In genomic region chr1:17539526-17540254, GRCh38 we compare ENCODE assay signal across 8 cellular contexts. TPM values are rescaled to one million over a fixed set of nuclear protein-coding genes. Genes with fewer than 3 reads are reported as not detected.
A peak's percentile ranks its signal among the peaks of the same experiment; 100 is the strongest.
DNase-seq lines count a peak whose midpoint lies in the region; ATAC-seq, FAIRE-seq and TF ChIP-seq lines count a peak whose summit lies in the region.

TSS of gene ARHGEF10L (plus strand) at chr1:17539698. CDS start at chr1:17580596, 40,898 bp downstream.

- H4K20me1 ChIP-seq in HCT116 (ENCODE audit: insufficient read depth) = no peaks in the 10 kb centered on the region

- no peaks in the 10 kb centered on the region for H3K9me3 Mint-ChIP-seq in stimulated activated naive CD8-positive, alpha-beta T cell treated with anti-CD3 and anti-CD28 coated beads, Interleukin-15, amount 100 ng/mL, for 72 hours

- peaks cover 21% of the 10 kb centered on the region for H3K4me1 Mint-ChIP-seq in stimulated activated naive CD8-positive, alpha-beta T cell treated with anti-CD3 and anti-CD28 coated beads, Interleukin-15, amount 100 ng/mL, for 72 hours

- peak within 1 kb of the TSS; percentile 56 for H3K4me3 ChIP-seq in A673 (ENCODE audit: low read depth, low read length, poor library complexity, severe bottlenecking)
- peak within 1 kb of the TSS; percentile 74 to 94 for H3K4me3 ChIP-seq in HCT116 (replicated peaks in 1 of 2; ENCODE audit: low read depth in 1 of 2, low read length in 2 of 2)
- peak within 1 kb of the TSS; percentile 83 for H3K4me3 ChIP-seq in bronchial epithelial cell (ENCODE audit: low read depth, low read length)

- H3K27me3 Mint-ChIP-seq in stimulated activated naive CD8-positive, alpha-beta T cell treated with anti-CD3 and anti-CD28 coated beads, Interleukin-15, amount 100 ng/mL, for 72 hours = peaks cover 68% of the 10 kb centered on the region

- H3K9ac ChIP-seq in HCT116 (ENCODE audit: low read length) = peak within 1 kb of the TSS; percentile 84

- POLR2A ChIA-PET in A673 (lab: Charles Lee; ENCODE audit: low non-redundant PET) = interaction anchor here (0.6 kb wide), 1 partner anchor 71 kb away, joined by 4 read pairs; no protein-coding TSS in a partner anchor
- POLR2A ChIA-PET in HCT116 (lab: Charles Lee) = no interaction called here

- H3K4me2 ChIP-seq in HCT116 (ENCODE audit: low read length) = peak within 1 kb of the TSS; percentile 99

- H3K27ac Mint-ChIP-seq in stimulated activated naive CD8-positive, alpha-beta T cell treated with anti-CD3 and anti-CD28 coated beads, Interleukin-15, amount 100 ng/mL, for 72 hours = no peak within 1 kb of the TSS

- intact Hi-C loops in A673 (cut with micrococcal nuclease; ENCODE audit: unreplicated experiment) (no loop called here), HCT116 (cut with micrococcal nuclease) (loop anchor here (1.0 kb wide), 1 partner anchor 20 kb away; no protein-coding TSS in a partner anchor)

- peaks cover 12% of the 10 kb centered on the region for H3K4me1 ChIP-seq in A673 (ENCODE audit: insufficient read depth, low read length, poor library complexity, severe bottlenecking)
- H3K4me1 ChIP-seq in HCT116 (ENCODE audit: control insufficient read depth in 1 of 2, insufficient read depth in 2 of 2, low read length in 2 of 2) = peaks cover 8 to 41% of the 10 kb centered on the region in 2 experiments; a peak in 3 of 4 replicates

- ATAC-seq in HCT116 = peak; percentile 65
- ATAC-seq in stimulated activated naive CD8-positive, alpha-beta T cell treated with anti-CD3 and anti-CD28 coated beads, Interleukin-15, amount 100 ng/mL, for 72 hours = peak; percentile 33
- ATAC-seq in GM19351 (IDR thresholded peaks at IDR 0.05; ENCODE audit: unreplicated experiment) = no peak
- no peak for ATAC-seq in HG02884 (IDR thresholded peaks at IDR 0.05; ENCODE audit: unreplicated experiment)

- H3K9me3 ChIP-seq in A673 (ENCODE audit: low read depth, low read length, poor library complexity, severe bottlenecking) (no peaks in the 10 kb centered on the region), HCT116 (ENCODE audit: control insufficient read depth in 1 of 2, insufficient read depth in 1 of 2, low read depth in 1 of 2, low read length in 2 of 2) (no peaks in the 10 kb centered on the region)

- no peak for TF ChIP-seq CTCF in A673 (conservative IDR thresholded peaks at IDR 0.05; ENCODE audit: low read depth, low read length)
- no peak for TF ChIP-seq CTCF in HCT116 (IDR thresholded peaks at IDR 0.05 in 2 of 3, conservative IDR thresholded peaks at IDR 0.05 in 1 of 3; ENCODE audit: borderline replicate concordance in 1 of 3, insufficient read depth in 1 of 3, low read depth in 2 of 3, low read length in 2 of 3)
- no peak for TF ChIP-seq CTCF in bronchial epithelial cell (IDR thresholded peaks at IDR 0.05; ENCODE audit: insufficient read depth, low read length, severe bottlenecking)

- peak; percentile 27 for DNase-seq in A673 (ENCODE audit: low spot score)
- no peak for DNase-seq in HCT116 (ENCODE audit: low read depth, low spot score)
- DNase-seq in bronchial epithelial cell (ENCODE audit: low read depth) = no peak
- DNase-seq in kidney tubule cell (ENCODE audit: low spot score) = peak; percentile 41
- DNase-seq in stimulated activated naive CD8-positive, alpha-beta T cell treated with anti-CD3 and anti-CD28 coated beads, Interleukin-15, amount 100 ng/mL, for 72 hours = no peak
- DNase-seq in GF-D8 (lab: John Stamatoyannopoulos, UW) = no peak

- no peaks in the 10 kb centered on the region for H3K36me3 ChIP-seq in A673 (ENCODE audit: insufficient read depth, low read length, poor library complexity, severe bottlenecking)
- no peaks in the 10 kb centered on the region for H3K36me3 ChIP-seq in HCT116 (ENCODE audit: control insufficient read depth in 1 of 2, insufficient read depth in 2 of 2, low read length in 2 of 2)
- no peaks in the 10 kb centered on the region for H3K36me3 ChIP-seq in bronchial epithelial cell (ENCODE audit: control insufficient read depth, insufficient read depth, low read length)

- TF ChIP-seq POLR2A in HCT116 (IDR thresholded peaks at IDR 0.05; ENCODE audit: borderline replicate concordance, extremely low read depth, insufficient read depth, insufficient read length) = no peak

- RAD21 ChIA-PET in HCT116 (lab: Charles Lee; ENCODE audit: low non-redundant PET in 1 of 2, low total read pairs in 2 of 2, uncharacterized antibody in 2 of 2, unreplicated experiment in 2 of 2) = no interaction called here

- peaks cover 28% of the 10 kb centered on the region for H3K79me2 ChIP-seq in HCT116 (ENCODE audit: insufficient read depth, low read length)

- CTCF ChIA-PET in A673 (lab: Charles Lee) = no interaction called here
- CTCF ChIA-PET in HCT116 (lab: Charles Lee) = no interaction called here

- no peaks in the 10 kb centered on the region for H3K9me2 ChIP-seq in HCT116 (ENCODE audit: insufficient read depth)

- peak within 1 kb of the TSS; percentile 74 to 77 for H3K4me3 Mint-ChIP-seq in stimulated activated naive CD8-positive, alpha-beta T cell treated with anti-CD3 and anti-CD28 coated beads, Interleukin-15, amount 100 ng/mL, for 72 hours

- H3K27ac ChIP-seq in A673 (ENCODE audit: low read depth, low read length, poor library complexity, severe bottlenecking) = peak within 1 kb of the TSS; percentile 76
- H3K27ac ChIP-seq in HCT116 (ENCODE audit: low read depth, low read length) = peak within 1 kb of the TSS; percentile 84

- H3K27me3 ChIP-seq in A673 (replicated peaks; ENCODE audit: insufficient read depth, low read depth, low read length, poor library complexity) (peaks cover 11% of the 10 kb centered on the region), HCT116 (ENCODE audit: insufficient read depth, low read length) (no peaks in the 10 kb centered on the region), bronchial epithelial cell (ENCODE audit: control insufficient read depth, insufficient read depth, low read length) (no peaks in the 10 kb centered on the region)

- FAIRE-seq in bronchial epithelial cell (lab: Jason Lieb, UNC) = no peak

- H2AFZ ChIP-seq in HCT116 (ENCODE audit: low read depth, low read length, poor library complexity, severe bottlenecking) = no peak within 1 kb of the TSS

- no peak for TF ChIP-seq RAD21 in HCT116 (IDR thresholded peaks at IDR 0.05; ENCODE audit: low read depth)

- BruUV-seq in A673 (replicated peaks; lab: Mats Ljungman, UMichigan) (no TSS peak), HCT116 (replicated peaks; lab: Mats Ljungman, UMichigan) (no TSS peak)

TF ChIP-seq in HCT116, 20 proteins besides CTCF, POLR2A, EP300 and RAD21:
- TF ChIP-seq ZFX (IDR thresholded peaks at IDR 0.05) (peak; percentile 78), SIN3A (IDR thresholded peaks at IDR 0.05; ENCODE audit: low read depth) (no peak), POLR2AphosphoS5 (IDR thresholded peaks at IDR 0.05; ENCODE audit: low read depth, low read length) (peak; percentile 31; the same call in 1 of the 2 replicates)
TF ChIP-seq in HCT116: peak in this region for 2.

RNA-seq across cellular contexts. Expression of gene ARHGEF10L, which starts in this region (rescaled TPM):
- total RNA-seq in A673 (2021) (3.3 and 5.1 TPM in 2 replicates), HCT116 (2021; ENCODE audit: unreplicated experiment) (14.7 TPM), bronchial epithelial cell (6.3 and 14.8 TPM in 2 replicates)
- polyA plus RNA-seq in HCT116 (2012) = 16.1 and 20.4 TPM in 2 replicates

Comparison
In these comparisons a context has a peak if more than half of its experiments do, and no peak if none do; other contexts are left out.
1. DNase-seq: peak in A673 (single experiment) and kidney tubule cell (single experiment); none in HCT116 (single experiment), bronchial epithelial cell (single experiment), stimulated activated naive CD8-positive, alpha-beta T cell treated with anti-CD3 and anti-CD28 coated beads, Interleukin-15, amount 100 ng/mL, for 72 hours (0 of 2) and GF-D8 (single experiment).
2. ATAC-seq: peak in HCT116 (single experiment) and stimulated activated naive CD8-positive, alpha-beta T cell treated with anti-CD3 and anti-CD28 coated beads, Interleukin-15, amount 100 ng/mL, for 72 hours (single experiment); none in GM19351 (single experiment) and HG02884 (single experiment).
3. Peak in every context shown above with its lines, with median percentiles within 50 percentile points of each other: H3K4me3 ChIP-seq.